In the genomic region with DNA sequence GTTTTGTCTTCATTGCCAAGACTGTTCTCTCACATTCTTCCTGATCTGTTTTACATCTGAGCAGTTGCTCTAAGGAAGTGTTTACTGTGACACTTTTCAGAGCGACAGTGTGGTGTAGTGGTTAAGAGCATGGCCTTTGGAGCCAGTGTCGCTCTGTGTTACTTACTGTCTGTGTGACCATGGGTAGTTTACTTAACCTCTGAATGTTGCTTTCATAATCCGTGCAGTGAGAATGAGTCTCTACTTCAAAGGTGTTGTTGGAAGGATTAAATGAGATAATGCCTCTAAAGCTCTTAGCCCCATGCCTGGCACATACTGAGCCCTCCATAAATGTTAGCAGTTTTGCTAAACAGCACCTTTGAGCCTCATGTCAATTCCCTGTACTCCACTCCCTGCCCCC, we compare ENCODE assay signal across 1 cellular context.
TF ChIP-seq lines count a peak whose summit lies in the region.

No MANE protein-coding gene starts in this region.

TF ChIP-seq in HepG2, 621 proteins besides CTCF, POLR2A, EP300 and RAD21 (continued from another document):
- TF ChIP-seq, protein P1, sequence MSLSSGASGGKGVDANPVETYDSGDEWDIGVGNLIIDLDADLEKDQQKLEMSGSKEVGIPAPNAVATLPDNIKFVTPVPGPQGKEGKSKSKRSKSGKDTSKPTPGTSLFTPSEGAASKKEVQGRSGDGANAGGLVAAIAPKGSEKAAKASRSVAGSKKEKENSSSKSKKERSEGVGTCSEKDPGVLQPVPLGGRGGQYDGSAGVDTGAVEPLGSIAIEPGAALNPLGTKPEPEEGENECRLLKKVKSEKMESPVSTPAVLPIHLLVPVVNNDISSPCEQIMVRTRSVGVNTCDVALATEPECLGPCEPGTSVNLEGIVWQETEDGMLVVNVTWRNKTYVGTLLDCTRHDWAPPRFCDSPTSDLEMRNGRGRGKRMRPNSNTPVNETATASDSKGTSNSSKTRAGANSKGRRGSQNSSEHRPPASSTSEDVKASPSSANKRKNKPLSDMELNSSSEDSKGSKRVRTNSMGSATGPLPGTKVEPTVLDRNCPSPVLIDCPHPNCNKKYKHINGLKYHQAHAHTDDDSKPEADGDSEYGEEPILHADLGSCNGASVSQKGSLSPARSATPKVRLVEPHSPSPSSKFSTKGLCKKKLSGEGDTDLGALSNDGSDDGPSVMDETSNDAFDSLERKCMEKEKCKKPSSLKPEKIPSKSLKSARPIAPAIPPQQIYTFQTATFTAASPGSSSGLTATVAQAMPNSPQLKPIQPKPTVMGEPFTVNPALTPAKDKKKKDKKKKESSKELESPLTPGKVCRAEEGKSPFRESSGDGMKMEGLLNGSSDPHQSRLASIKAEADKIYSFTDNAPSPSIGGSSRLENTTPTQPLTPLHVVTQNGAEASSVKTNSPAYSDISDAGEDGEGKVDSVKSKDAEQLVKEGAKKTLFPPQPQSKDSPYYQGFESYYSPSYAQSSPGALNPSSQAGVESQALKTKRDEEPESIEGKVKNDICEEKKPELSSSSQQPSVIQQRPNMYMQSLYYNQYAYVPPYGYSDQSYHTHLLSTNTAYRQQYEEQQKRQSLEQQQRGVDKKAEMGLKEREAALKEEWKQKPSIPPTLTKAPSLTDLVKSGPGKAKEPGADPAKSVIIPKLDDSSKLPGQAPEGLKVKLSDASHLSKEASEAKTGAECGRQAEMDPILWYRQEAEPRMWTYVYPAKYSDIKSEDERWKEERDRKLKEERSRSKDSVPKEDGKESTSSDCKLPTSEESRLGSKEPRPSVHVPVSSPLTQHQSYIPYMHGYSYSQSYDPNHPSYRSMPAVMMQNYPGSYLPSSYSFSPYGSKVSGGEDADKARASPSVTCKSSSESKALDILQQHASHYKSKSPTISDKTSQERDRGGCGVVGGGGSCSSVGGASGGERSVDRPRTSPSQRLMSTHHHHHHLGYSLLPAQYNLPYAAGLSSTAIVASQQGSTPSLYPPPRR (CRISPR knock-in tag; IDR thresholded peaks at IDR 0.05; ENCODE audit: borderline replicate concordance) = peak; percentile 55; the same call in 1 of the 2 replicates
- TF ChIP-seq ZNF552 (CRISPR knock-in tag; IDR thresholded peaks at IDR 0.05; ENCODE audit: borderline replicate concordance) = no peak
- no peak for TF ChIP-seq ZNF589 (CRISPR knock-in tag; conservative IDR thresholded peaks at IDR 0.05)
- TF ChIP-seq, protein P2, sequence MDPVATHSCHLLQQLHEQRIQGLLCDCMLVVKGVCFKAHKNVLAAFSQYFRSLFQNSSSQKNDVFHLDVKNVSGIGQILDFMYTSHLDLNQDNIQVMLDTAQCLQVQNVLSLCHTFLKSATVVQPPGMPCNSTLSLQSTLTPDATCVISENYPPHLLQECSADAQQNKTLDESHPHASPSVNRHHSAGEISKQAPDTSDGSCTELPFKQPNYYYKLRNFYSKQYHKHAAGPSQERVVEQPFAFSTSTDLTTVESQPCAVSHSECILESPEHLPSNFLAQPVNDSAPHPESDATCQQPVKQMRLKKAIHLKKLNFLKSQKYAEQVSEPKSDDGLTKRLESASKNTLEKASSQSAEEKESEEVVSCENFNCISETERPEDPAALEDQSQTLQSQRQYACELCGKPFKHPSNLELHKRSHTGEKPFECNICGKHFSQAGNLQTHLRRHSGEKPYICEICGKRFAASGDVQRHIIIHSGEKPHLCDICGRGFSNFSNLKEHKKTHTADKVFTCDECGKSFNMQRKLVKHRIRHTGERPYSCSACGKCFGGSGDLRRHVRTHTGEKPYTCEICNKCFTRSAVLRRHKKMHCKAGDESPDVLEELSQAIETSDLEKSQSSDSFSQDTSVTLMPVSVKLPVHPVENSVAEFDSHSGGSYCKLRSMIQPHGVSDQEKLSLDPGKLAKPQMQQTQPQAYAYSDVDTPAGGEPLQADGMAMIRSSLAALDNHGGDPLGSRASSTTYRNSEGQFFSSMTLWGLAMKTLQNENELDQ (CRISPR knock-in tag; IDR thresholded peaks at IDR 0.05; ENCODE audit: borderline replicate concordance) = no peak
- TF ChIP-seq CEBPG (CRISPR knock-in tag; IDR thresholded peaks at IDR 0.05) = 0 out of 2 replicates have a peak, but pooled peaks have one; percentile 14
- TF ChIP-seq ZNF550 (CRISPR knock-in tag; IDR thresholded peaks at IDR 0.05; ENCODE audit: borderline replicate concordance) = no peak
- no peak for TF ChIP-seq ZNF781 (CRISPR knock-in tag; IDR thresholded peaks at IDR 0.05; ENCODE audit: borderline replicate concordance, not compliant biosample characterization)
- TF ChIP-seq TOE1 (CRISPR knock-in tag; IDR thresholded peaks at IDR 0.05) = no peak
- TF ChIP-seq MBNL3 (CRISPR knock-in tag; conservative IDR thresholded peaks at IDR 0.05) = no peak
- TF ChIP-seq SAP130 (CRISPR knock-in tag; IDR thresholded peaks at IDR 0.05; ENCODE audit: low read depth) = no peak; the same call in none of the 2 replicates
- TF ChIP-seq IKZF4 (CRISPR knock-in tag; IDR thresholded peaks at IDR 0.05; ENCODE audit: borderline replicate concordance, low read depth, not compliant biosample characterization) = no peak
- TF ChIP-seq POGZ (CRISPR knock-in tag; IDR thresholded peaks at IDR 0.05) = 0 out of 2 replicates have a peak, but pooled peaks have one; percentile 42
- peak; percentile 35; the same call in 1 of the 2 replicates for TF ChIP-seq NCOA2 (CRISPR knock-in tag; IDR thresholded peaks at IDR 0.05)
